Comparison of ENCODE assay signal across 19 cellular contexts in the genomic region with DNA sequence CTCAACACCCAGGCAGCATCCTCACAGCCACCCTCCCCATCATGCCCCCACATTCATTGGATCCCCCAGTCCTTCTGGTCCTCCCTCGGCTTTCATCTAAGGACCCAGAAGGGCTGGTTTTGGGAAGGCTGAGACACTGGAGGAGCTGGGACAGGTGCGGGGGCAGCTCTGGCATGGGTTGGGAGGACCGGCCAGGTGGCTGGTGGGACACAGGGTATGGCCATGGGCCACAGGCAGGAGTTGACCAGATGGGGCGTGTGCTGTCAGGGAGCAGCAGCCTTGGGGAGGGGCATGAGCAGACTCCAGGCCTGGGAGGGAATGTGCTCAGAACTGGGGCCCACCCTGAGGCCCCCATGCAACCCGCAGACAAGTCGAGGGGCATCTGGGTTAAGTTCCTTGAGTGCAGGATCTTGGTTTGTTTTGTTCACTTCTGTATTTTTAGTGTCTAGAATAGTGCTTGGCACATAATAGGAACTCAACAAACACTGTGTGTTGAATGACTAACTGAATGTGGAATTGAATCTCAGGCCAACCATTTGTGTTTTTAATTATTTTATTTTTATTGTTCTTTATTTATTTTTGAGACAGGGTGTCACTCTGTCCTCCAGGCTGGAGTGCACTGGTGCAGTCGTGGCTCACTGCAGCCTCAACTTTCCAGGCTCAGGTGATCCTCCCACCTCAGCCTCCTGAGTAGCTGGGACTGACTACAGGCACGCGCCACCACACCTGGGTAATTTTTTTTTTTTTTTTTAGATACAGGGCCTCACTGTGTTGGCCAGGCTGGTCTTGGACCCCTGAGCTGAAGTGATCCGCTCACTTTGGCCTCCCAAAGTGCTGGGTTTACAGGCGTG. TPM values are rescaled to one million over a fixed set of nuclear protein-coding genes. Genes with fewer than 3 reads are reported as not detected.
A peak's percentile ranks its signal among the peaks of the same experiment; 100 is the strongest.
DNase-seq lines count a peak whose midpoint lies in the region; ATAC-seq and TF ChIP-seq lines count a peak whose summit lies in the region.
"Had no signal": no experiment of that assay in that cellular context is flagged by ENCODE, and none has a peak within 500 bp of the region (broad histone marks: within the 10 kb centered on the region; RNA-seq: fewer than 3 reads in every experiment).

No MANE protein-coding gene starts in this region.

- H3K4me1 ChIP-seq in PC-9 (replicated peaks; ENCODE audit: insufficient read depth) = no peaks in the 10 kb centered on the region

- TF ChIP-seq CTCF in natural killer cell (IDR thresholded peaks at IDR 0.05) (no peak), PC-9 (conservative IDR thresholded peaks at IDR 0.05) (no peak)

- no TSS peak for BruUV-seq in PC-9 (replicated peaks; lab: Mats Ljungman, UMichigan)

- no peak overlapping the region for H3K27ac ChIP-seq in PC-9
- H3K27ac ChIP-seq: vagina had no signal

- no peaks in the 10 kb centered on the region for H3K79me2 ChIP-seq in PC-9 (ENCODE audit: low read depth)

- no peaks in the 10 kb centered on the region for H3K27me3 Mint-ChIP-seq in activated CD4-positive, alpha-beta T cell treated with anti-CD3 and anti-CD28 coated beads for 36 hours
- H3K27me3 Mint-ChIP-seq in IgD-negative memory B cell = peaks cover 2% of the 10 kb centered on the region
- peaks cover 0 to 13% of the 10 kb centered on the region in 2 donors for H3K27me3 Mint-ChIP-seq in natural killer cell (ENCODE audit: low read depth in 2 of 2)

- POLR2A ChIA-PET in activated CD4-positive, alpha-beta T cell treated with anti-CD3 and anti-CD28 coated beads for 36 hours (lab: Charles Lee) = interaction anchor here (0.7 to 1.0 kb wide), 2 partner anchors 229 to 233 kb away, joined by 3 read pairs; a partner anchor contains a TSS
- POLR2A ChIA-PET in PC-9 (lab: Charles Lee; ENCODE audit: unreplicated experiment) = no interaction called here

- peak overlapping the region; percentile 48 for H3K4me3 Mint-ChIP-seq in activated CD4-positive, alpha-beta T cell treated with anti-CD3 and anti-CD28 coated beads for 36 hours
- H3K4me3 Mint-ChIP-seq in IgD-negative memory B cell (peak overlapping the region; percentile 18 to 79 (median 70)), natural killer cell (peak overlapping the region; percentile 74)

- no peaks in the 10 kb centered on the region for H3K9me2 ChIP-seq in PC-9 (ENCODE audit: insufficient read depth)

- CTCF ChIA-PET in activated CD4-positive, alpha-beta T cell treated with anti-CD3 and anti-CD28 coated beads for 36 hours (lab: Charles Lee) = interaction anchor here (1.3 to 4.3 kb wide), 2 partner anchors 92 to 98 kb away, joined by 3 to 61 read pairs; no protein-coding TSS in a partner anchor
- CTCF ChIA-PET in PC-9 (lab: Charles Lee) = interaction anchor here (0.7 kb wide), 1 partner anchor 64 kb away, joined by 3 read pairs; no protein-coding TSS in a partner anchor

- no peaks in the 10 kb centered on the region for H4K20me1 ChIP-seq in PC-9 (ENCODE audit: insufficient read depth)

- H3K36me3 Mint-ChIP-seq in activated CD4-positive, alpha-beta T cell treated with anti-CD3 and anti-CD28 coated beads for 36 hours (ENCODE audit: low read depth) = no peaks in the 10 kb centered on the region
- no peaks in the 10 kb centered on the region for H3K36me3 Mint-ChIP-seq in IgD-negative memory B cell
- peaks cover 0 to 11% of the 10 kb centered on the region in 2 donors for H3K36me3 Mint-ChIP-seq in activated naive CD4-positive, alpha-beta T cell treated with anti-CD3 and anti-CD28 coated beads, Interleukin-2, amount 50 U/mL, for 72 hours
- H3K36me3 Mint-ChIP-seq in natural killer cell = no peaks in the 10 kb centered on the region

- peak overlapping the region; percentile 87 for H3K27ac Mint-ChIP-seq in activated CD4-positive, alpha-beta T cell treated with anti-CD3 and anti-CD28 coated beads for 36 hours
- peak overlapping the region; percentile 97 to 100 (median 99) for H3K27ac Mint-ChIP-seq in IgD-negative memory B cell
- peak overlapping the region; percentile 10 to 81 for H3K27ac Mint-ChIP-seq in activated naive CD4-positive, alpha-beta T cell treated with anti-CD3 and anti-CD28 coated beads, Interleukin-2, amount 50 U/mL, for 72 hours
- H3K27ac Mint-ChIP-seq in natural killer cell = peak overlapping the region; percentile 75 to 79

- H3K36me3 ChIP-seq in PC-9 (ENCODE audit: low read depth) = no peaks in the 10 kb centered on the region
- H3K36me3 ChIP-seq: gastroesophageal sphincter, sigmoid colon, stomach, vagina had no signal

- DNase-seq in activated CD4-positive, alpha-beta T cell treated with anti-CD3 and anti-CD28 coated beads for 36 hours = peak; percentile 40
- no peak for DNase-seq in activated CD4-positive, alpha-beta T cell treated with anti-CD3 and anti-CD28 coated beads for 48 hours
- DNase-seq in activated naive CD4-positive, alpha-beta T cell treated with anti-CD3 and anti-CD28 coated beads, Interleukin-2, amount 50 U/mL, for 72 hours (ENCODE audit: low spot score in 2 of 2) = no peak
- DNase-seq in natural killer cell (no peak), left colon (no peak), PC-9 (no peak)
- DNase-seq in NK-92 treated with Interleukin-12 subunit alpha and Interleukin-12 subunit beta, amount 100 ng/mL, for 24 hours (lab: John Stamatoyannopoulos, UW) = no peak
- DNase-seq: caudate nucleus, COR-L47, GDM1, mesendoderm, NCI-H1092, occipital lobe, OCI-M1, sigmoid colon, stomach had no signal

- H3K27me3 ChIP-seq in PC-9 (ENCODE audit: insufficient read depth, low read depth) = no peaks in the 10 kb centered on the region; the same call in 1 of the 2 replicates
- H3K27me3 ChIP-seq: gastroesophageal sphincter, sigmoid colon, stomach, vagina had no signal

- no peaks in the 10 kb centered on the region for H3F3A ChIP-seq in PC-9 (ENCODE audit: insufficient read depth, low read depth)

- intact Hi-C loops in activated CD4-positive, alpha-beta T cell treated with anti-CD3 and anti-CD28 coated beads for 36 hours (cut with DNase I, micrococcal nuclease) = loop anchor here (1.0 to 5.0 kb wide), 7 partner anchors 17 to 352 kb away; a partner anchor contains a TSS
- intact Hi-C loops in natural killer cell (cut with micrococcal nuclease) = loop anchor here (5.0 kb wide), 1 partner anchor 48 kb away; no protein-coding TSS in a partner anchor
- intact Hi-C loops in left colon (cut with DNase I, micrococcal nuclease) = loop anchor here in 1 of 2 donors (10.0 kb wide), 1 partner anchor 94 kb away; no protein-coding TSS in a partner anchor
- intact Hi-C loops in PC-9 (cut with micrococcal nuclease; ENCODE audit: unreplicated experiment) = loop anchor here (5.0 kb wide), 1 partner anchor 167 kb away; no protein-coding TSS in a partner anchor

- no peak overlapping the region for H3K4me2 ChIP-seq in PC-9

- peaks cover 36% of the 10 kb centered on the region for H3K4me1 Mint-ChIP-seq in activated CD4-positive, alpha-beta T cell treated with anti-CD3 and anti-CD28 coated beads for 36 hours
- H3K4me1 Mint-ChIP-seq in IgD-negative memory B cell (peaks cover 44 to 54% (median 44%) of the 10 kb centered on the region in 3 donors), natural killer cell (peaks cover 26 to 28% of the 10 kb centered on the region in 2 donors)

- H3K9me3 ChIP-seq in PC-9 (ENCODE audit: insufficient read depth, low read depth) = no peaks in the 10 kb centered on the region
- H3K9me3 ChIP-seq: gastroesophageal sphincter, sigmoid colon, stomach, vagina had no signal

- ATAC-seq in activated CD4-positive, alpha-beta T cell treated with anti-CD3 and anti-CD28 coated beads for 36 hours = peak; percentile 16
- ATAC-seq in activated naive CD4-positive, alpha-beta T cell treated with anti-CD3 and anti-CD28 coated beads, Interleukin-2, amount 50 U/mL, for 72 hours = no peak
- ATAC-seq in natural killer cell = peak in 1 of 3 donors; percentile 1
- ATAC-seq in left colon = no peak

- no peak overlapping the region for H3K4me3 ChIP-seq in PC-9
- H3K4me3 ChIP-seq: gastroesophageal sphincter, sigmoid colon, stomach, vagina had no signal

- no peaks in the 10 kb centered on the region for H3K9me3 Mint-ChIP-seq in activated CD4-positive, alpha-beta T cell treated with anti-CD3 and anti-CD28 coated beads for 36 hours (ENCODE audit: low read depth)
- H3K9me3 Mint-ChIP-seq in IgD-negative memory B cell (no peaks in the 10 kb centered on the region), natural killer cell (no peaks in the 10 kb centered on the region)
- no peaks in the 10 kb centered on the region for H3K9me3 Mint-ChIP-seq in activated naive CD4-positive, alpha-beta T cell treated with anti-CD3 and anti-CD28 coated beads, Interleukin-2, amount 50 U/mL, for 72 hours

- H2AFZ ChIP-seq in PC-9 = no peak overlapping the region

RNA-seq across cellular contexts. Expression of a gene that starts 5.6 kb away (rescaled TPM):
- total RNA-seq in activated CD4-positive, alpha-beta T cell treated with anti-CD3 and anti-CD28 coated beads for 36 hours = under 1 TPM; 0.72 to 0.89 TPM
- 2.4 TPM for polyA plus RNA-seq in IgD-negative memory B cell
- 1 to 10 TPM in 1 of 2 donors, under 1 TPM in 1; 0.14 to 1.5 TPM for total RNA-seq in activated naive CD4-positive, alpha-beta T cell treated with anti-CD3 and anti-CD28 coated beads, Interleukin-2, amount 50 U/mL, for 72 hours
- 10 to 100 TPM in 2 of 3 donors, 1 to 10 TPM in 1; 2.3 to 15.3 (median 13.4) TPM for total RNA-seq in natural killer cell
- 1 to 10 TPM; 2.8 to 5.9 TPM for total RNA-seq in left colon
- not detected in 2 replicates for total RNA-seq in PC-9 (2021)
- total RNA-seq: occipital lobe had no signal

RNA-seq across cellular contexts. Expression of a gene that starts 17.8 kb away (rescaled TPM):
- total RNA-seq in activated CD4-positive, alpha-beta T cell treated with anti-CD3 and anti-CD28 coated beads for 36 hours = 1 to 10 TPM; 4.5 to 5.4 TPM
- 0.53 TPM for polyA plus RNA-seq in IgD-negative memory B cell
- total RNA-seq in activated naive CD4-positive, alpha-beta T cell treated with anti-CD3 and anti-CD28 coated beads, Interleukin-2, amount 50 U/mL, for 72 hours = 1 to 10 TPM; 3.8 to 6.9 TPM
- total RNA-seq in natural killer cell = 1 to 10 TPM; 3.2 to 4.3 (median 3.9) TPM
- 1 to 10 TPM; 5.0 to 6.3 TPM for total RNA-seq in left colon
- 16.3 and 19.5 TPM in 2 replicates for total RNA-seq in PC-9 (2021)

RNA-seq across cellular contexts. Expression of a gene that starts 53.6 kb away (rescaled TPM):
- total RNA-seq in activated CD4-positive, alpha-beta T cell treated with anti-CD3 and anti-CD28 coated beads for 36 hours = 10 to 100 TPM; 92.6 to 98.3 TPM
- 155 TPM for polyA plus RNA-seq in IgD-negative memory B cell
- 100 to 1,000 TPM in 1 of 2 donors, 10 to 100 TPM in 1; 83.0 to 110 TPM for total RNA-seq in activated naive CD4-positive, alpha-beta T cell treated with anti-CD3 and anti-CD28 coated beads, Interleukin-2, amount 50 U/mL, for 72 hours
- total RNA-seq in natural killer cell = 100 to 1,000 TPM; 326 to 397 (median 377) TPM
- total RNA-seq in left colon = 100 to 1,000 TPM; 276 to 300 TPM
- 4.4 and 9.6 TPM in 2 replicates for total RNA-seq in PC-9 (2021)

Comparison
In these comparisons a context has a peak if more than half of its experiments do, and no peak if none do; other contexts are left out.
1. H3K27ac Mint-ChIP-seq: peak in every context shown above with its lines; median percentile 99 in IgD-negative memory B cell; 87 in activated CD4-positive, alpha-beta T cell treated with anti-CD3 and anti-CD28 coated beads for 36 hours; 77 in natural killer cell; 46 in activated naive CD4-positive, alpha-beta T cell treated with anti-CD3 and anti-CD28 coated beads, Interleukin-2, amount 50 U/mL, for 72 hours.